Comparison of ENCODE assay signal across 1 cellular context in genomic region chr1:85201340-85202091, GRCh38.
TF ChIP-seq lines count a peak whose summit lies in the region.

No MANE protein-coding gene starts in this region.

TF ChIP-seq in HEK293, 187 proteins besides CTCF, POLR2A, EP300 and RAD21 (continued from another document):
- TF ChIP-seq ZNF335 (tag by site-specific recombination; conservative IDR thresholded peaks at IDR 0.05) (peak; percentile 62), ZBTB7A (tag by site-specific recombination; IDR thresholded peaks at IDR 0.05; ENCODE audit: low read depth) (peak; percentile 82), ZIC2 (tag by site-specific recombination; IDR thresholded peaks at IDR 0.05) (peak; percentile 81), ZNF692 (tag by site-specific recombination; IDR thresholded peaks at IDR 0.05) (peak; percentile 36), ZNF501 (tag by site-specific recombination; IDR thresholded peaks at IDR 0.05) (peak; percentile 55; the same call in 1 of the 2 replicates), ZNF623 (tag by site-specific recombination; IDR thresholded peaks at IDR 0.05) (no peak), ZNF544 (tag by site-specific recombination; IDR thresholded peaks at IDR 0.05) (no peak), SCRT2 (tag by site-specific recombination; IDR thresholded peaks at IDR 0.05) (no peak), GFI1B (tag by site-specific recombination; IDR thresholded peaks at IDR 0.05) (no peak), PATZ1 (tag by site-specific recombination; IDR thresholded peaks at IDR 0.05) (peak; percentile 94), ZXDB (tag by site-specific recombination; IDR thresholded peaks at IDR 0.05) (peak; percentile 60; the same call in 1 of the 2 replicates), GLI4 (tag by site-specific recombination; IDR thresholded peaks at IDR 0.05) (0 out of 2 replicates have a peak, but pooled peaks have one; percentile 53), ZNF2 (tag by site-specific recombination; IDR thresholded peaks at IDR 0.05) (peak; percentile 59; the same call in 1 of the 2 replicates), PRDM6 (tag by site-specific recombination; IDR thresholded peaks at IDR 0.05) (no peak), ZFHX2 (tag by site-specific recombination; conservative IDR thresholded peaks at IDR 0.05) (peak; percentile 99), ZNF670 (tag by site-specific recombination; IDR thresholded peaks at IDR 0.05; ENCODE audit: low read depth) (no peak), ZNF138 (tag by site-specific recombination; IDR thresholded peaks at IDR 0.05; ENCODE audit: borderline replicate concordance) (no peak), ZNF423 (tag by site-specific recombination; IDR thresholded peaks at IDR 0.05) (peak; percentile 45), ZNF596 (tag by site-specific recombination; IDR thresholded peaks at IDR 0.05) (peak; percentile 52; the same call in 1 of the 2 replicates), ZNF600 (tag by site-specific recombination; IDR thresholded peaks at IDR 0.05) (peak; percentile 97)
